ENCODE assay signal across 9 cellular contexts in genomic region chr2:37523861-37524362, GRCh38.
DNase-seq lines count a peak whose midpoint lies in the region; ATAC-seq and TF ChIP-seq lines count a peak whose summit lies in the region.
"Had no signal": no experiment of that assay in that cellular context is flagged by ENCODE, and none has a peak within 500 bp of the region (broad histone marks: within the 10 kb centered on the region; RNA-seq: fewer than 3 reads in every experiment).

No MANE protein-coding gene starts in this region.

- H3K4me3 ChIP-seq in HEK293 (ENCODE audit: low read depth, low read length) (no peak overlapping the region), right cardiac atrium (ENCODE audit: low read length) (no peak overlapping the region), stomach smooth muscle (ENCODE audit: low read length in 2 of 2) (peak overlapping the region; percentile 3 to 47), SJCRH30 (no peak overlapping the region)

- H3K4me1 Mint-ChIP-seq in stimulated activated effector memory CD8-positive, alpha-beta T cell treated with anti-CD3 and anti-CD28 coated beads, Interleukin-12 subunit alpha, Interleukin-12 subunit beta, amount 100 ng/mL, for 72 hours = no peaks in the 10 kb centered on the region

- no peaks in the 10 kb centered on the region for H3K36me3 ChIP-seq in HEK293 (ENCODE audit: control insufficient read depth in 2 of 2, insufficient read depth in 1 of 2, low read length in 2 of 2)
- no peaks in the 10 kb centered on the region for H3K36me3 ChIP-seq in stomach smooth muscle (ENCODE audit: control insufficient read depth in 2 of 2, insufficient read depth in 2 of 2, low read length in 2 of 2)
- no peaks in the 10 kb centered on the region for H3K36me3 ChIP-seq in SJCRH30

- H3K27me3 ChIP-seq in right cardiac atrium (ENCODE audit: control insufficient read depth, insufficient read depth) (no peaks in the 10 kb centered on the region), stomach smooth muscle (ENCODE audit: control insufficient read depth in 1 of 2, insufficient read depth in 2 of 2, low read length in 2 of 2) (no peaks in the 10 kb centered on the region), SJCRH30 (no peaks in the 10 kb centered on the region)

- peak overlapping the region in 1 of 2 donors; percentile 3 for H3K9ac ChIP-seq in stomach smooth muscle (ENCODE audit: low read length in 2 of 2)

- DNase-seq in amniotic epithelial cell (ENCODE audit: low read depth) = peak; percentile 85
- DNase-seq in right cardiac atrium = peak; percentile 25 to 46 (median 29)
- no peak for DNase-seq in NCI-H146 (lab: John Stamatoyannopoulos, UW)
- no peak for DNase-seq in T-helper 1 cell
- no peak for DNase-seq in stimulated activated effector memory CD8-positive, alpha-beta T cell treated with anti-CD3 and anti-CD28 coated beads, Interleukin-12 subunit alpha, Interleukin-12 subunit beta, amount 100 ng/mL, for 72 hours (ENCODE audit: low spot score in 2 of 2)
- DNase-seq in SJCRH30 = no peak
- DNase-seq: PC-3 had no signal

- ATAC-seq in right cardiac atrium = peak; percentile 98
- no peak for ATAC-seq in stimulated activated effector memory CD8-positive, alpha-beta T cell treated with anti-CD3 and anti-CD28 coated beads, Interleukin-12 subunit alpha, Interleukin-12 subunit beta, amount 100 ng/mL, for 72 hours
- ATAC-seq: PC-3 had no signal

- POLR2A ChIA-PET in HEK293 (lab: Yijun Ruan, JAX) = no interaction called here

- no peaks in the 10 kb centered on the region for H3K9me3 ChIP-seq in HEK293 (ENCODE audit: control insufficient read depth, insufficient read depth, low read depth, low read length)
- no peaks in the 10 kb centered on the region for H3K9me3 ChIP-seq in right cardiac atrium (ENCODE audit: control insufficient read depth, low read length)
- no peaks in the 10 kb centered on the region for H3K9me3 ChIP-seq in stomach smooth muscle (ENCODE audit: control insufficient read depth in 2 of 2, low read length in 2 of 2)
- H3K9me3 ChIP-seq in SJCRH30 (replicated peaks) = no peaks in the 10 kb centered on the region

- intact Hi-C loops in right cardiac atrium (cut with DNase I) = loop anchor here in 1 of 4 donors (10.0 kb wide), 1 partner anchor 311 kb away; no protein-coding TSS in a partner anchor

- H3K27ac Mint-ChIP-seq in stimulated activated effector memory CD8-positive, alpha-beta T cell treated with anti-CD3 and anti-CD28 coated beads, Interleukin-12 subunit alpha, Interleukin-12 subunit beta, amount 100 ng/mL, for 72 hours = no peak overlapping the region

- no peak overlapping the region for H3K27ac ChIP-seq in HEK293 (ENCODE audit: extremely low read depth, low read depth, low read length)
- H3K27ac ChIP-seq in right cardiac atrium (ENCODE audit: low read length) = peak overlapping the region; percentile 54
- H3K27ac ChIP-seq in stomach smooth muscle (ENCODE audit: low read length) = peak overlapping the region; percentile 81
- H3K27ac ChIP-seq in SJCRH30 = no peak overlapping the region

- TF ChIP-seq CTCF in HEK293 (tag by site-specific recombination; IDR thresholded peaks at IDR 0.05) = no peak

- 3% methylated on average over 5 of the region's 5 CpGs for WGBS in right cardiac atrium

- peaks cover 5% of the 10 kb centered on the region for H3K4me1 ChIP-seq in HEK293 (ENCODE audit: control insufficient read depth, insufficient read depth, low read length)
- H3K4me1 ChIP-seq in right cardiac atrium (ENCODE audit: control insufficient read depth, insufficient read depth, low read length) = peaks cover 3% of the 10 kb centered on the region
- H3K4me1 ChIP-seq in stomach smooth muscle (ENCODE audit: control insufficient read depth, insufficient read depth, low read length) = peaks cover 22% of the 10 kb centered on the region
- 0 out of 2 replicates have a peak, but pooled peaks cover 3% of the 10 kb centered on the region for H3K4me1 ChIP-seq in SJCRH30

- CTCF ChIA-PET in HEK293 (lab: Yijun Ruan, JAX) = interaction anchor here (0.7 to 2.7 kb wide), 5 partner anchors 12 to 309 kb away, joined by 3 to 8 read pairs (median 5); no protein-coding TSS in a partner anchor

- H3K9me3 Mint-ChIP-seq in stimulated activated effector memory CD8-positive, alpha-beta T cell treated with anti-CD3 and anti-CD28 coated beads, Interleukin-12 subunit alpha, Interleukin-12 subunit beta, amount 100 ng/mL, for 72 hours = no peaks in the 10 kb centered on the region

- no peak overlapping the region for H3K4me3 Mint-ChIP-seq in stimulated activated effector memory CD8-positive, alpha-beta T cell treated with anti-CD3 and anti-CD28 coated beads, Interleukin-12 subunit alpha, Interleukin-12 subunit beta, amount 100 ng/mL, for 72 hours

- no peaks in the 10 kb centered on the region for H3K36me3 Mint-ChIP-seq in stimulated activated effector memory CD8-positive, alpha-beta T cell treated with anti-CD3 and anti-CD28 coated beads, Interleukin-12 subunit alpha, Interleukin-12 subunit beta, amount 100 ng/mL, for 72 hours

TF ChIP-seq in HEK293, 187 proteins besides CTCF, POLR2A, EP300 and RAD21:
- no peak for TF ChIP-seq ZFP41 (tag by site-specific recombination; IDR thresholded peaks at IDR 0.05; ENCODE audit: borderline replicate concordance)
- TF ChIP-seq ZBTB17 (tag by site-specific recombination; IDR thresholded peaks at IDR 0.05) = 0 out of 2 replicates have a peak, but pooled peaks have one; percentile 12
- TF ChIP-seq ZBTB11 (tag by site-specific recombination; conservative IDR thresholded peaks at IDR 0.05; ENCODE audit: low read depth) = no peak

Comparison
In these comparisons a context has a peak if more than half of its experiments do, and no peak if none do; other contexts are left out.
1. H3K27ac ChIP-seq: peak in right cardiac atrium (single experiment) and stomach smooth muscle (single experiment); none in HEK293 (single experiment) and SJCRH30 (single experiment).
2. H3K4me3 ChIP-seq: peak in stomach smooth muscle (2 of 2); none in HEK293 (single experiment), right cardiac atrium (single experiment) and SJCRH30 (single experiment).
3. DNase-seq: peak in amniotic epithelial cell (single experiment) and right cardiac atrium (3 of 3); none in NCI-H146 (single experiment), T-helper 1 cell (0 of 5), stimulated activated effector memory CD8-positive, alpha-beta T cell treated with anti-CD3 and anti-CD28 coated beads, Interleukin-12 subunit alpha, Interleukin-12 subunit beta, amount 100 ng/mL, for 72 hours (0 of 2) and SJCRH30 (0 of 2).